19 cellular contexts compared by ENCODE assay signal in the genomic region with DNA sequence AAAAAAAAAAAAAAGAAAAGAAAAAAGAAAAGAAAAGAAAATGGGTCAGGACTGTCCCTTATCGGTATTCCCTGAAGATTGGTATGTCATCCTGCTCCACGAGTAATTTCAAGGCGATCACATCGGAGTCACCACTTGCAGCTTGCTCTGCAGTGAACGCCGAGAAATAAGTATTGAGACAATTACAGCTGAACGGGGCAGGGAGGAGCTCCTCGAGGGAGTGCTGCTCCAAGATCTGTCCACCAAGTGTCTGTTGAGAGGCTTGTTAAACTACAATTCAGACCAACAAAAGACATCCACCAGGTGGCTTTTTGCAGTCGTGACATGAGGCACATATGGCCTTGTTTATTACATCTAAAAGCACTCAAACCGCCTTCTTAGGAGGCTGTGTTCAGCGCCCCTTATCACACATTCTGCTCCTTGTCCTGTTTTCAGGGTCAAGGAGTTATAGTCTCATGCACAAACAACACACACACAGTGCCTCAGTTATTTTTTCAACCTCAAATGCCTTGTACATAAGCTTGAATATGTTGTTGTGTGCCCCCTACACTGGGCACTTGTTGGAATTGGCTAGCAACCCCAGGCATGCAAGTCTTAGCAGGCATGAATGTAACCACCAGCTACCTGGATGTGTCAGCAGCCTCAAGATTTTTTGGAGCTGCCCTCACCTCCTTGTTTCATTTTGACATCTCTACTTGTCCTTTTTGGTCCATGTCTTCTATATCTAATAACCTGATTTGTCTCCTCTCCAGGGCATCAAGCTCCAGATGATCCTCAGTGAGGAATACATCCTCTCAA. TPM values are rescaled to one million over a fixed set of nuclear protein-coding genes. Genes with fewer than 3 reads are reported as not detected.
DNase-seq lines count a peak whose midpoint lies in the region; ATAC-seq and TF ChIP-seq lines count a peak whose summit lies in the region.
"Had no signal": no experiment of that assay in that cellular context is flagged by ENCODE, and none has a peak within 500 bp of the region (broad histone marks: within the 10 kb centered on the region; RNA-seq: fewer than 3 reads in every experiment).

No MANE protein-coding gene starts in this region.

- H3K4me1 ChIP-seq in DND-41 (ENCODE audit: insufficient read depth, low read length) = peaks cover 15% of the 10 kb centered on the region

- H3K27ac Mint-ChIP-seq in central memory CD8-positive, alpha-beta T cell (ENCODE audit: low read depth) = peak overlapping the region; percentile 63
- H3K27ac Mint-ChIP-seq: nephron had no signal

- no peak for TF ChIP-seq POLR2A in NB4 (IDR thresholded peaks at IDR 0.05; ENCODE audit: extremely low read depth, insufficient read length)

- no peaks in the 10 kb centered on the region for H4K20me1 ChIP-seq in DND-41 (ENCODE audit: insufficient read depth, low read length)

- H3K27ac ChIP-seq in DND-41 (ENCODE audit: low read length) = no peak overlapping the region
- H3K27ac ChIP-seq: lower lobe of right lung, thyroid gland had no signal

- no peaks in the 10 kb centered on the region for H3K79me2 ChIP-seq in DND-41 (ENCODE audit: insufficient read depth, low read length)

- no peaks in the 10 kb centered on the region for H3K9me3 ChIP-seq in DND-41 (ENCODE audit: insufficient read depth, low read length, severe bottlenecking)
- H3K9me3 ChIP-seq: HAP-1, lower lobe of right lung, thyroid gland had no signal

- intact Hi-C loops in left ventricle myocardium superior (cut with micrococcal nuclease) = loop anchor here (5.0 kb wide), 1 partner anchor 268 kb away; no protein-coding TSS in a partner anchor

- ATAC-seq in DND-41 (ENCODE audit: insufficient read depth, low read depth) (no peak), left ventricle myocardium superior (no peak)
- no peak for ATAC-seq in central memory CD8-positive, alpha-beta T cell (replicated peaks; ENCODE audit: extremely low read depth, poor library complexity, severe bottlenecking)
- ATAC-seq: lower lobe of right lung, Right ventricle myocardium inferior had no signal

- H3K4me3 Mint-ChIP-seq in central memory CD8-positive, alpha-beta T cell = no peak overlapping the region
- H3K4me3 Mint-ChIP-seq: CD14-positive monocyte, nephron had no signal

- H3K4me3 ChIP-seq in DND-41 (ENCODE audit: low read depth in 1 of 2, low read length in 2 of 2) = no peak overlapping the region
- no peak overlapping the region for H3K4me3 ChIP-seq in NB4 (ENCODE audit: low read depth, low read length)
- H3K4me3 ChIP-seq: HAP-1, lower lobe of right lung, thyroid gland had no signal

- DNase-seq in DND-41 (no peak), NB4 (ENCODE audit: low read depth) (peak; percentile 41), NCI-H69 (lab: John Stamatoyannopoulos, UW) (no peak), left ventricle myocardium superior (no peak)
- no peak for DNase-seq in central memory CD8-positive, alpha-beta T cell (ENCODE audit: low spot score in 2 of 2)
- DNase-seq in activated CD4-positive, CD25-positive, alpha-beta regulatory T cell treated with anti-CD3 and anti-CD28 coated beads, Interleukin-2, amount 50 U/mL, for 72 hours = no peak
- DNase-seq: effector CD8-positive, alpha-beta T cell; GDM1; KG1; lower lobe of right lung; NCI-H146; NCI-H526; T1000 had no signal

- no peak overlapping the region for H3K9ac ChIP-seq in DND-41 (ENCODE audit: low read depth, low read length)

- TF ChIP-seq CTCF in DND-41 (IDR thresholded peaks at IDR 0.05; ENCODE audit: borderline replicate concordance, extremely low read depth, low read length, poor library complexity, severe bottlenecking) (peak; percentile 10), GM12872 (IDR thresholded peaks at IDR 0.05; ENCODE audit: insufficient read depth, low read depth, low read length) (0 out of 3 replicates have a peak, but pooled peaks have one; percentile 9), NB4 (IDR thresholded peaks at IDR 0.05; ENCODE audit: low read depth, low read length) (no peak)

- no peaks in the 10 kb centered on the region for H3K27me3 ChIP-seq in DND-41 (ENCODE audit: insufficient read depth, low read length, poor library complexity)
- H3K27me3 ChIP-seq: thyroid gland had no signal

- no peaks in the 10 kb centered on the region for H3K27me3 Mint-ChIP-seq in central memory CD8-positive, alpha-beta T cell

- no peak overlapping the region for H2AFZ ChIP-seq in DND-41 (ENCODE audit: low read depth, low read length)

- peaks cover 29% of the 10 kb centered on the region for H3K4me1 Mint-ChIP-seq in central memory CD8-positive, alpha-beta T cell
- H3K4me1 Mint-ChIP-seq: nephron had no signal

- H3K36me3 ChIP-seq in DND-41 (ENCODE audit: insufficient read depth, low read length) = no peaks in the 10 kb centered on the region
- H3K36me3 ChIP-seq: HAP-1, lower lobe of right lung, thyroid gland had no signal

- no peak overlapping the region for H3K4me2 ChIP-seq in DND-41 (ENCODE audit: insufficient read depth, low read length)

- H3K36me3 Mint-ChIP-seq in central memory CD8-positive, alpha-beta T cell (ENCODE audit: insufficient read depth) = no peaks in the 10 kb centered on the region
- H3K36me3 Mint-ChIP-seq: CD14-positive monocyte had no signal

- no peaks in the 10 kb centered on the region for H3K9me3 Mint-ChIP-seq in central memory CD8-positive, alpha-beta T cell
- H3K9me3 Mint-ChIP-seq: CD14-positive monocyte had no signal

RNA-seq across cellular contexts. Expression of gene CD48, which starts 13.0 kb away (rescaled TPM):
- 2.4 TPM for total RNA-seq in left ventricle myocardium superior

RNA-seq across cellular contexts. Expression of gene SLAMF7, which starts 14.4 kb away (rescaled TPM):
- total RNA-seq in left ventricle myocardium superior = 0.50 TPM
